8 cellular contexts compared by ENCODE assay signal in genomic region chr1:63322248-63322943, GRCh38. TPM values are rescaled to one million over a fixed set of nuclear protein-coding genes. Genes with fewer than 3 reads are reported as not detected.
DNase-seq lines count a peak whose midpoint lies in the region; ATAC-seq and TF ChIP-seq lines count a peak whose summit lies in the region.

Gene FOXD3 (plus strand): TSS chr1:63322567. CDS start chr1:63323059, 492 bp downstream.

- WGBS in smooth muscle cell (ENCODE audit: low lambda C conversion rate), result 3% methylated on average over 36 of the region's 78 CpGs

- peak; percentile 77 for DNase-seq in activated CD4-positive, alpha-beta T cell treated with anti-CD3 and anti-CD28 coated beads, Interleukin-2, amount 10 ng/mL, durations not matched to agents 24 days and 14 days
- no peak for DNase-seq in activated CD4-positive, alpha-beta T cell treated with anti-CD3 and anti-CD28 coated beads, Interleukin-2, amount 50 U/mL, for 4 hours
- DNase-seq in NCI-H510A treated with DMSO at 0.1 percent for 48 hours (lab: John Stamatoyannopoulos, UW) (peak; percentile 54), astrocyte of the cerebellum (ENCODE audit: low read depth) (no peak), iPS-NIHi11 (ENCODE audit: low spot score) (peak; percentile 64), smooth muscle cell (lab: John Stamatoyannopoulos, UW; ENCODE audit: unreplicated experiment) (no peak), amniotic stem cell (lab: John Stamatoyannopoulos, UW) (no peak)

- H3K4me3 Mint-ChIP-seq in activated CD4-positive, alpha-beta T cell treated with anti-CD3 and anti-CD28 coated beads, Interleukin-2, amount 10 ng/mL, durations not matched to agents 24 days and 14 days, result peak within 1 kb of the TSS; percentile 77

- ATAC-seq in HG02798 (IDR thresholded peaks at IDR 0.05; ENCODE audit: poor library complexity, unreplicated experiment), result peak; percentile 59

- H3K36me3 ChIP-seq in smooth muscle cell (ENCODE audit: low read depth), result no peaks in the 10 kb centered on the region

- intact Hi-C loops in activated CD4-positive, alpha-beta T cell treated with anti-CD3 and anti-CD28 coated beads, Interleukin-2, amount 10 ng/mL, durations not matched to agents 24 days and 14 days (cut with micrococcal nuclease), result loop anchor here (10.0 kb wide), 1 partner anchor 478 kb away; no protein-coding TSS in a partner anchor

- H3K4me2 ChIP-seq in smooth muscle cell, result peak within 1 kb of the TSS; percentile 86

- no peaks in the 10 kb centered on the region for H3K79me2 ChIP-seq in smooth muscle cell (ENCODE audit: low read depth)

- H3K27me3 Mint-ChIP-seq in activated CD4-positive, alpha-beta T cell treated with anti-CD3 and anti-CD28 coated beads, Interleukin-2, amount 10 ng/mL, durations not matched to agents 24 days and 14 days, result peaks cover 73% of the 10 kb centered on the region

- peaks cover 23% of the 10 kb centered on the region for H3K9me3 Mint-ChIP-seq in activated CD4-positive, alpha-beta T cell treated with anti-CD3 and anti-CD28 coated beads, Interleukin-2, amount 10 ng/mL, durations not matched to agents 24 days and 14 days

- H3K9ac ChIP-seq in smooth muscle cell (ENCODE audit: low read depth), result no peak within 1 kb of the TSS

- H3K27ac Mint-ChIP-seq in activated CD4-positive, alpha-beta T cell treated with anti-CD3 and anti-CD28 coated beads, Interleukin-2, amount 10 ng/mL, durations not matched to agents 24 days and 14 days, result peak within 1 kb of the TSS; percentile 84

- peaks cover 15% of the 10 kb centered on the region for H3K4me1 ChIP-seq in smooth muscle cell (ENCODE audit: low read depth)

- H3K36me3 Mint-ChIP-seq in activated CD4-positive, alpha-beta T cell treated with anti-CD3 and anti-CD28 coated beads, Interleukin-2, amount 10 ng/mL, durations not matched to agents 24 days and 14 days (ENCODE audit: low read depth), result peaks cover 22% of the 10 kb centered on the region

- TF ChIP-seq CTCF in astrocyte of the cerebellum (IDR thresholded peaks at IDR 0.05; ENCODE audit: low read depth, low read length, missing control alignments) (no peak), smooth muscle cell (IDR thresholded peaks at IDR 0.05; ENCODE audit: borderline replicate concordance, insufficient read depth, poor library complexity, severe bottlenecking) (no peak)

- H3F3A ChIP-seq in smooth muscle cell (ENCODE audit: low read depth), result no peaks in the 10 kb centered on the region

- H2AFZ ChIP-seq in smooth muscle cell (ENCODE audit: low read depth), result peak within 1 kb of the TSS; percentile 75

- H3K9me3 ChIP-seq in smooth muscle cell (replicated peaks; ENCODE audit: low read depth), result no peaks in the 10 kb centered on the region

- H3K27me3 ChIP-seq in smooth muscle cell (ENCODE audit: low read depth), result peaks cover 100% of the 10 kb centered on the region

- peaks cover 39% of the 10 kb centered on the region for H3K4me1 Mint-ChIP-seq in activated CD4-positive, alpha-beta T cell treated with anti-CD3 and anti-CD28 coated beads, Interleukin-2, amount 10 ng/mL, durations not matched to agents 24 days and 14 days

- H3K4me3 ChIP-seq in astrocyte of the cerebellum (ENCODE audit: low read depth, low read length), result peak within 1 kb of the TSS; percentile 32
- H3K4me3 ChIP-seq in smooth muscle cell, result peak within 1 kb of the TSS; percentile 51

- H4K20me1 ChIP-seq in smooth muscle cell (ENCODE audit: low read depth), result no peaks in the 10 kb centered on the region

- H3K27ac ChIP-seq in smooth muscle cell (ENCODE audit: low read depth), result no peak within 1 kb of the TSS

- in situ Hi-C loops in astrocyte of the cerebellum (cut with HindIII; ENCODE audit: low sequenced_read_pairs), result no loop called here

RNA-seq across cellular contexts. Expression of gene FOXD3, which starts in this region (rescaled TPM):
- not detected in 2 replicates for total RNA-seq in activated CD4-positive, alpha-beta T cell treated with anti-CD3 and anti-CD28 coated beads, Interleukin-2, amount 10 ng/mL, durations not matched to agents 24 days and 14 days
- not detected in 2 replicates for total RNA-seq in smooth muscle cell
- polyA plus RNA-seq in smooth muscle cell, result not detected in 2 replicates

Comparison
In these comparisons a context has a peak if more than half of its experiments do, and no peak if none do; other contexts are left out.
1. Peak in DNase-seq in activated CD4-positive, alpha-beta T cell treated with anti-CD3 and anti-CD28 coated beads, Interleukin-2, amount 10 ng/mL, durations not matched to agents 24 days and 14 days; RNA of the gene not detected or under 1 TPM.
2. DNase-seq: peak in NCI-H510A treated with DMSO at 0.1 percent for 48 hours (single experiment) and iPS-NIHi11 (single experiment); none in activated CD4-positive, alpha-beta T cell treated with anti-CD3 and anti-CD28 coated beads, Interleukin-2, amount 50 U/mL, for 4 hours (0 of 2), astrocyte of the cerebellum (single experiment), smooth muscle cell (single experiment) and amniotic stem cell (single experiment).